Comparison of ENCODE assay signal across 8 cellular contexts in genomic region chr11:5476184-5476819, GRCh38. TPM values are rescaled to one million over a fixed set of nuclear protein-coding genes. Genes with fewer than 3 reads are reported as not detected.
DNase-seq lines count a peak whose midpoint lies in the region; ATAC-seq and TF ChIP-seq lines count a peak whose summit lies in the region.

No MANE protein-coding gene starts in this region.

- H3K27ac ChIP-seq in RWPE2 (ENCODE audit: poor library complexity, severe bottlenecking) (no peak overlapping the region), breast epithelium (no peak overlapping the region)

- intact Hi-C loops in breast epithelium (cut with DNase I; ENCODE audit: low total_unique reads) = no loop called here
- intact Hi-C loops in posterior vena cava (cut with DNase I) = no loop called here

- H3K4me3 ChIP-seq in RWPE2 (ENCODE audit: severe bottlenecking) (no peak overlapping the region), breast epithelium (no peak overlapping the region)

- H3K27me3 ChIP-seq in RWPE2 (ENCODE audit: insufficient read depth, poor library complexity, severe bottlenecking) (peaks cover 19% of the 10 kb centered on the region), breast epithelium (no peaks in the 10 kb centered on the region)

- TF ChIP-seq CTCF in RWPE2 (IDR thresholded peaks at IDR 0.05; ENCODE audit: poor library complexity, severe bottlenecking) = peak; percentile 86
- peak; percentile 61 to 68 (median 64) for TF ChIP-seq CTCF in breast epithelium (IDR thresholded peaks at IDR 0.05)

- peak; percentile 5 for DNase-seq in COLO668 (lab: John Stamatoyannopoulos, UW; ENCODE audit: unreplicated experiment)
- no peak for DNase-seq in RWPE2 (ENCODE audit: low spot score)
- no peak for DNase-seq in breast epithelium (ENCODE audit: low spot score in 2 of 2)
- DNase-seq in left kidney (ENCODE audit: low read depth, low spot score) = peak; percentile 68
- peak in 2 of 3 donors; percentile 5 to 20 for DNase-seq in stimulated activated CD4-positive, alpha-beta T cell treated with anti-CD3 and anti-CD28 coated beads, TNF-alpha, amount 100 ng/mL, for 48 hours (ENCODE audit: low read depth in 3 of 3)
- no peak for DNase-seq in posterior vena cava (ENCODE audit: low spot score)

- H3K4me1 ChIP-seq in RWPE2 (ENCODE audit: insufficient read depth, poor library complexity, severe bottlenecking) (no peaks in the 10 kb centered on the region), breast epithelium (no peaks in the 10 kb centered on the region)

- H3K36me3 ChIP-seq in RWPE2 (ENCODE audit: low read depth) (no peaks in the 10 kb centered on the region), breast epithelium (no peaks in the 10 kb centered on the region)

- ATAC-seq in GM19043 (IDR thresholded peaks at IDR 0.05; ENCODE audit: low read depth, unreplicated experiment) (peak; percentile 89), HG03432 (IDR thresholded peaks at IDR 0.05; ENCODE audit: unreplicated experiment) (peak; percentile 78), RWPE2 (ENCODE audit: low read depth) (peak; percentile 68; the same call in 1 of the 3 replicates)

- H3K9me3 ChIP-seq in RWPE2 (ENCODE audit: severe bottlenecking) (no peaks in the 10 kb centered on the region), breast epithelium (no peaks in the 10 kb centered on the region)

- no peak for TF ChIP-seq POLR2A in breast epithelium (IDR thresholded peaks at IDR 0.05)

RNA-seq across cellular contexts. Expression of gene OR52D1, which starts 12.2 kb away (rescaled TPM):
- not detected for total RNA-seq in breast epithelium
- not detected for total RNA-seq in posterior vena cava

RNA-seq across cellular contexts. Expression of gene OR51I2, which starts 27.2 kb away (rescaled TPM):
- total RNA-seq in breast epithelium = not detected
- not detected for total RNA-seq in posterior vena cava

RNA-seq across cellular contexts. Expression of gene UBQLN3, which starts 33.5 kb away (rescaled TPM):
- total RNA-seq in breast epithelium (under 1 TPM; 0.32 to 0.88 (median 0.66) TPM), posterior vena cava (under 1 TPM in 1 of 2 donors, not detected in 1; 0.38 TPM)

RNA-seq across cellular contexts. Expression of gene OR51I1, which starts 35.0 kb away (rescaled TPM):
- under 1 TPM in 1 of 3 donors, not detected in 2; 0.44 TPM for total RNA-seq in breast epithelium
- not detected for total RNA-seq in posterior vena cava

RNA-seq across cellular contexts. Expression of gene UBQLNL, which starts 40.2 kb away (rescaled TPM):
- total RNA-seq in breast epithelium = 1 to 10 TPM; 1.1 to 2.3 (median 1.3) TPM
- under 1 TPM; 0.32 to 0.38 TPM for total RNA-seq in posterior vena cava

Comparison
In these comparisons a context has a peak if more than half of its experiments do, and no peak if none do; other contexts are left out.
1. DNase-seq: peak in COLO668 (single experiment), left kidney (single experiment) and stimulated activated CD4-positive, alpha-beta T cell treated with anti-CD3 and anti-CD28 coated beads, TNF-alpha, amount 100 ng/mL, for 48 hours (2 of 3); none in RWPE2 (single experiment), breast epithelium (0 of 2) and posterior vena cava (single experiment).
2. Peak in every context shown above with its lines, with median percentiles within 50 percentile points of each other: ATAC-seq.